ENCODE assay signal across 9 cellular contexts in the genomic region with DNA sequence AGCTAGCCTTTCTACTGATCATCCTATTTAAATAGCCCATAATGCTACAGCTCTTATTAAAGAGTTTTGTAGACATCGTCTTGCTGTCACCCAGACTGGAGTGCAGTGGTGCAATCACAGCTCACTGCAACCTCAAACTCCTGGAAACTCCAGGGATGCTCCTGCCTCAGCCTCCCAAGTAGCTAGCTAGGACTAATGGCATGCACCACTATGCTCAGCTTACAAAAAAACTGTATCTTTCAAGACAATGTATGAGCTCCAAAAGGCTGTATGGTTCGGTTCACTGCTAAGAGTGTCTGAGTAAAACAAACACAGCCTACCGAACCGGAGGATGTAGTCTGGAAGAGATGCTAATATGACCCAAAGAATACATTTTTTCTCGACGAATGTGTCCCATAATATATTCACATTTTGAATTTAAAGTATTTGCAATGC. TPM values are rescaled to one million over a fixed set of nuclear protein-coding genes. Genes with fewer than 3 reads are reported as not detected.
DNase-seq lines count a peak whose midpoint lies in the region; ATAC-seq, FAIRE-seq and TF ChIP-seq lines count a peak whose summit lies in the region.
"Had no signal": no experiment of that assay in that cellular context is flagged by ENCODE, and none has a peak within 500 bp of the region (broad histone marks: within the 10 kb centered on the region; RNA-seq: fewer than 3 reads in every experiment).

No MANE protein-coding gene starts in this region.

- H4K8ac ChIP-seq in mesenchymal stem cell (ENCODE audit: low read length), result no peak overlapping the region

- no peak overlapping the region for H3K14ac ChIP-seq in mesenchymal stem cell (ENCODE audit: low read length in 2 of 2)

- no peak overlapping the region for H2BK12ac ChIP-seq in mesenchymal stem cell (ENCODE audit: low read length in 2 of 2)

- no peak overlapping the region for H2BK15ac ChIP-seq in mesenchymal stem cell (ENCODE audit: low read depth, poor library complexity, severe bottlenecking)

- peak overlapping the region; percentile 98 for H3K27ac Mint-ChIP-seq in CD4-positive, alpha-beta T cell

- TF ChIP-seq RAD21 in GM12878 (IDR thresholded peaks at IDR 0.05; ENCODE audit: insufficient read depth, low read depth, low read length), result no peak

- H3K4me1 ChIP-seq in GM12878 (ENCODE audit: control insufficient read depth, insufficient read depth, low read length) (no peaks in the 10 kb centered on the region; the same call in none of the 2 replicates), mesenchymal stem cell (ENCODE audit: control insufficient read depth, insufficient read depth, low read depth, low read length) (peaks cover 11% of the 10 kb centered on the region)

- no peak overlapping the region for H3K18ac ChIP-seq in mesenchymal stem cell (ENCODE audit: low read depth in 1 of 2, low read length in 2 of 2)

- no TSS peak for BruUV-seq in GM12878 (replicated peaks; lab: Mats Ljungman, UMichigan)

- no peak overlapping the region for H3K23ac ChIP-seq in mesenchymal stem cell (ENCODE audit: low read length in 2 of 2)

- no peaks in the 10 kb centered on the region for H3K27me3 Mint-ChIP-seq in CD4-positive, alpha-beta T cell

- peaks cover 9% of the 10 kb centered on the region for H3K79me1 ChIP-seq in mesenchymal stem cell (replicated peaks; ENCODE audit: low read length, poor library complexity, severe bottlenecking)

- under 1% methylated on average over 6 of the region's 6 CpGs for WGBS in GM12878 (ENCODE audit: insufficient coverage, insufficient replicate concordance, low lambda C conversion rate, missing lambda C conversion rate)
- 59% methylated on average over 1 of the region's 6 CpGs for WGBS in mesenchymal stem cell

- peaks cover 82% of the 10 kb centered on the region for H3K4me1 Mint-ChIP-seq in CD4-positive, alpha-beta T cell (ENCODE audit: low read depth)

- no peak overlapping the region for H2AFZ ChIP-seq in GM12878 (ENCODE audit: control insufficient read depth, low read depth, low read length)
- H2AFZ ChIP-seq in mesenchymal stem cell (ENCODE audit: low read depth, low read length), result no peak overlapping the region

- TF ChIP-seq CTCF in CD4-positive, alpha-beta T cell (IDR thresholded peaks at IDR 0.05), result no peak
- TF ChIP-seq CTCF in GM12878 (IDR thresholded peaks at IDR 0.05 in 2 of 3, conservative IDR thresholded peaks at IDR 0.05 in 1 of 3; ENCODE audit: control insufficient read depth in 2 of 3, extremely low read depth in 1 of 3, insufficient read depth in 1 of 3, low read depth in 3 of 3, low read length in 3 of 3) (no peak), WERI-Rb-1 (IDR thresholded peaks at IDR 0.05; ENCODE audit: low read depth, low read length) (no peak)

- H3K9me3 Mint-ChIP-seq in CD4-positive, alpha-beta T cell, result no peaks in the 10 kb centered on the region

- DNase-seq in CD4-positive, alpha-beta T cell, result no peak
- no peak for DNase-seq in Jurkat, Clone E6-1 (ENCODE audit: low read depth, low spot score)
- no peak for DNase-seq in GM12878 (ENCODE audit: low read depth, low spot score)
- peak; percentile 41 for DNase-seq in mesenchymal stem cell
- no peak for DNase-seq in GM19240 (ENCODE audit: insufficient read length, low spot score)
- no peak for DNase-seq in SHP77 (lab: John Stamatoyannopoulos, UW)
- DNase-seq in WERI-Rb-1, result no peak
- DNase-seq in NCI-H748 treated with DMSO at 0.1 percent for 48 hours (lab: John Stamatoyannopoulos, UW), result no peak
- DNase-seq: KG1 had no signal

- H3K4me2 ChIP-seq in GM12878 (ENCODE audit: control insufficient read depth, insufficient read depth) (peak overlapping the region; percentile 83), mesenchymal stem cell (ENCODE audit: low read length, poor library complexity, severe bottlenecking) (peak overlapping the region; percentile 46)

- no peak for ATAC-seq in CD4-positive, alpha-beta T cell (ENCODE audit: poor library complexity)
- ATAC-seq in GM12878, result no peak

- peak overlapping the region; percentile 27 for H3K27ac ChIP-seq in CD4-positive, alpha-beta T cell (ENCODE audit: low read depth, low read length)
- peak overlapping the region; percentile 91 for H3K27ac ChIP-seq in GM12878 (ENCODE audit: control insufficient read depth, insufficient read depth)
- H3K27ac ChIP-seq in mesenchymal stem cell (ENCODE audit: low read length, poor library complexity, severe bottlenecking), result no peak overlapping the region
- H3K27ac ChIP-seq in WERI-Rb-1, result no peak overlapping the region; the same call in 1 of the 2 replicates

- no peak overlapping the region for H3K4ac ChIP-seq in mesenchymal stem cell (ENCODE audit: low read depth in 1 of 2, low read length in 2 of 2)

- SMC1A ChIA-PET in GM12878 (lab: Charles Lee; ENCODE audit: uncharacterized antibody, unreplicated experiment), result interaction anchor here (0.7 to 7.8 kb wide), 8 partner anchors 9 to 60 kb away, joined by 3 to 74 read pairs (median 4); partner anchors contain the start of gene MED17

- in situ Hi-C loops in GM12878 (cut with MboI), result no loop called here

- TF ChIP-seq POLR2A in GM12878 (IDR thresholded peaks at IDR 0.05; ENCODE audit: low read depth, low read length), result no peak

- peaks cover 97% of the 10 kb centered on the region for H3K79me2 ChIP-seq in GM12878 (ENCODE audit: control insufficient read depth, insufficient read depth, low read length)

- no peak for TF ChIP-seq EP300 in GM12878 (IDR thresholded peaks at IDR 0.05; ENCODE audit: borderline replicate concordance in 1 of 2, control insufficient read depth in 1 of 2, low read depth in 2 of 2, low read length in 2 of 2)

- H3K9ac ChIP-seq in GM12878 (ENCODE audit: control insufficient read depth, insufficient read depth, low read length) (peak overlapping the region; percentile 100), mesenchymal stem cell (ENCODE audit: low read length) (peak overlapping the region; percentile 100)

- peak overlapping the region; percentile 96; the same call in 1 of the 2 replicates for H3K4me3 ChIP-seq in Jurkat, Clone E6-1 (ENCODE audit: low read length)
- H3K4me3 ChIP-seq in GM12878 (peak overlapping the region; percentile 76), mesenchymal stem cell (ENCODE audit: insufficient read depth in 1 of 2, low read depth in 1 of 2, low read length in 2 of 2) (peak overlapping the region in 1 of 2 experiments; percentile 99), WERI-Rb-1 (ENCODE audit: low read depth, low read length) (no peak overlapping the region)

- H4K91ac ChIP-seq in mesenchymal stem cell (ENCODE audit: low read length), result no peak overlapping the region

- H3K36me3 ChIP-seq in GM12878 (ENCODE audit: control insufficient read depth in 2 of 2, insufficient read depth in 2 of 2, low read length in 1 of 2) (peaks cover 7 to 28% of the 10 kb centered on the region in 2 experiments), mesenchymal stem cell (ENCODE audit: control insufficient read depth in 1 of 2, insufficient read depth in 2 of 2, low read depth in 1 of 2, low read length in 2 of 2) (peaks cover 17 to 70% of the 10 kb centered on the region in 2 experiments), WERI-Rb-1 (peaks cover 69% of the 10 kb centered on the region)

- peaks cover 85% of the 10 kb centered on the region for H3K36me3 Mint-ChIP-seq in CD4-positive, alpha-beta T cell (ENCODE audit: low read depth)

- RAD21 ChIA-PET in GM12878 (lab: Charles Lee; ENCODE audit: unreplicated experiment), result interaction anchor here (0.6 to 4.5 kb wide), 6 partner anchors 9 to 206 kb away, joined by 3 to 15 read pairs (median 8); partner anchors contain the start of genes CEP295 and MED17

- POLR2A ChIA-PET in CD4-positive, alpha-beta T cell (lab: Charles Lee), result interaction anchor here (1.0 to 2.1 kb wide), 4 partner anchors 8 to 45 kb away, joined by 3 to 10 read pairs (median 4); partner anchors contain the start of gene MED17
- POLR2A ChIA-PET in GM12878 (lab: Charles Lee), result interaction anchor here (0.6 to 6.4 kb wide), 7 partner anchors 9 to 77 kb away, joined by 3 to 85 read pairs (median 3); partner anchors contain the start of genes CEP295 and MED17

- peak overlapping the region; percentile 89 for H3K4me3 Mint-ChIP-seq in CD4-positive, alpha-beta T cell

- H2BK5ac ChIP-seq in mesenchymal stem cell (ENCODE audit: low read depth, low read length, poor library complexity, severe bottlenecking), result no peak overlapping the region

- no peaks in the 10 kb centered on the region for H3K9me3 ChIP-seq in CD4-positive, alpha-beta T cell (ENCODE audit: control insufficient read depth, low read length)
- H3K9me3 ChIP-seq in GM12878 (replicated peaks; ENCODE audit: control insufficient read depth, insufficient read depth, low read length) (no peaks in the 10 kb centered on the region), mesenchymal stem cell (ENCODE audit: control insufficient read depth, low read length) (no peaks in the 10 kb centered on the region), WERI-Rb-1 (ENCODE audit: severe bottlenecking) (no peaks in the 10 kb centered on the region)

- CTCF ChIA-PET in CD4-positive, alpha-beta T cell (lab: Charles Lee), result no interaction called here
- CTCF ChIA-PET in GM12878 (lab: Yijun Ruan, JAX), result interaction anchor here (0.5 to 4.5 kb wide), 6 partner anchors 9 to 1330 kb away, joined by 3 to 36 read pairs (median 4); partner anchors contain the start of gene MED17

- H2AK5ac ChIP-seq in mesenchymal stem cell (ENCODE audit: low read length, severe bottlenecking), result no peak overlapping the region

- no peak overlapping the region for H2BK120ac ChIP-seq in mesenchymal stem cell (ENCODE audit: low read depth, low read length)

- no peaks in the 10 kb centered on the region for H4K20me1 ChIP-seq in GM12878 (ENCODE audit: control insufficient read depth, insufficient read depth)

- H3K27me3 ChIP-seq in CD4-positive, alpha-beta T cell (ENCODE audit: control insufficient read depth, insufficient read depth, low read length), result no peaks in the 10 kb centered on the region
- H3K27me3 ChIP-seq in GM12878 (replicated peaks in 1 of 2; ENCODE audit: control insufficient read depth in 2 of 2, insufficient read depth in 2 of 2, low read length in 1 of 2) (no peaks in the 10 kb centered on the region), mesenchymal stem cell (ENCODE audit: control insufficient read depth in 1 of 2, insufficient read depth in 1 of 2, low read length in 2 of 2) (no peaks in the 10 kb centered on the region), WERI-Rb-1 (ENCODE audit: insufficient read depth, low read depth, severe bottlenecking) (no peaks in the 10 kb centered on the region)

- no peak for FAIRE-seq in GM12878 (lab: Jason Lieb, UNC)

- intact Hi-C loops in CD4-positive, alpha-beta T cell (cut with DNase I, micrococcal nuclease), result loop anchor here in 1 of 2 experiments (2.0 kb wide), 1 partner anchor 542 kb away; the partner anchor contains the start of gene SLC36A4
- intact Hi-C loops in GM12878 (cut with micrococcal nuclease; ENCODE audit: unreplicated experiment), result no loop called here

RNA-seq across cellular contexts. Expression of gene TAF1D, which starts 2.6 kb away (rescaled TPM):
- 100 to 1,000 TPM; 161 to 173 TPM for total RNA-seq in CD4-positive, alpha-beta T cell
- polyA plus RNA-seq in Jurkat, Clone E6-1 (2012; ENCODE audit: insufficient read depth, insufficient read length), result 184 TPM
- total RNA-seq in GM12878 (2013; cell fraction: nucleolus; rRNA removed), result 793 and 868 TPM in 2 replicates
- total RNA-seq in GM12878 (2014; rRNA removed) (191 and 254 TPM in 2 replicates), GM12878 (2014; rRNA removed; fragmentation: Illumina TruSeq; extraction: Trizol) (301 and 314 TPM in 2 replicates), GM12878 (2021) (180 and 206 TPM in 2 replicates)
- polyA plus RNA-seq in GM12878 (2011; ENCODE audit: low read depth), result 109 TPM
- polyA plus RNA-seq in GM12878 (2011; rRNA removed) (224 and 373 TPM in 2 replicates), GM12878 (2014; fragmentation: Illumina TruSeq; extraction: Trizol) (270 and 380 TPM in 2 replicates), GM12878 (2014; fragmentation: Nextera tagmentation; extraction: Ambion mirVana) (100 to 1,000 TPM; 112 to 181 TPM), GM12878 (2014; rRNA removed) (179 and 220 TPM in 2 replicates), GM12878 (2016; fragmentation: Nextera tagmentation; extraction: Ambion mirVana) (100 to 1,000 TPM; 101 to 110 TPM)
- polyA plus RNA-seq in GM12878 (2011; cell fraction: cytosol; rRNA removed), result 52.9 and 55.8 TPM in 2 replicates
- polyA plus RNA-seq in GM12878 (2011; cell fraction: nucleus; rRNA removed), result 359 and 420 TPM in 2 replicates
- polyA plus RNA-seq in GM12878 (2012), result 132 and 157 TPM in 2 replicates
- 91.2 and 125 TPM in 2 replicates for polyA minus RNA-seq in GM12878 (2011; rRNA and poly(A)+ RNA removed)
- 60.7 and 72.5 TPM in 2 replicates for polyA minus RNA-seq in GM12878 (2011; cell fraction: cytosol; rRNA and poly(A)+ RNA removed)
- polyA minus RNA-seq in GM12878 (2011; cell fraction: nucleus; rRNA and poly(A)+ RNA removed), result 233 and 316 TPM in 2 replicates
- polyA plus RNA-seq in mesenchymal stem cell (2013, experiment 1 of 2), result 117 TPM
- 120 TPM for polyA plus RNA-seq in mesenchymal stem cell (2013, experiment 2 of 2)

RNA-seq across cellular contexts. Expression of gene C11orf54, which starts 2.8 kb away (rescaled TPM):
- total RNA-seq in CD4-positive, alpha-beta T cell, result 1 to 10 TPM; 6.8 to 8.0 TPM
- polyA plus RNA-seq in Jurkat, Clone E6-1 (2012; ENCODE audit: insufficient read depth, insufficient read length), result 20.9 TPM
- 53.1 and 63.8 TPM in 2 replicates for total RNA-seq in GM12878 (2013; cell fraction: nucleolus; rRNA removed)
- total RNA-seq in GM12878 (2014; rRNA removed) (15.1 and 22.1 TPM in 2 replicates), GM12878 (2014; rRNA removed; fragmentation: Illumina TruSeq; extraction: Trizol) (22.5 and 23.6 TPM in 2 replicates), GM12878 (2021) (15.2 and 19.1 TPM in 2 replicates)
- 12.3 TPM for polyA plus RNA-seq in GM12878 (2011; ENCODE audit: low read depth)
- polyA plus RNA-seq in GM12878 (2011; rRNA removed) (32.3 and 58.3 TPM in 2 replicates), GM12878 (2014; fragmentation: Illumina TruSeq; extraction: Trizol) (26.2 and 33.2 TPM in 2 replicates), GM12878 (2014; fragmentation: Nextera tagmentation; extraction: Ambion mirVana) (10 to 100 TPM; 31.3 to 31.5 TPM), GM12878 (2014; rRNA removed) (15.9 and 19.2 TPM in 2 replicates), GM12878 (2016; fragmentation: Nextera tagmentation; extraction: Ambion mirVana) (10 to 100 TPM; 27.4 to 30.4 TPM)
- 10.6 and 15.4 TPM in 2 replicates for polyA plus RNA-seq in GM12878 (2011; cell fraction: cytosol; rRNA removed)
- 11.7 and 12.5 TPM in 2 replicates for polyA plus RNA-seq in GM12878 (2011; cell fraction: nucleus; rRNA removed)
- 14.5 and 18.4 TPM in 2 replicates for polyA plus RNA-seq in GM12878 (2012)
- 16.4 and 109 TPM in 2 replicates for polyA minus RNA-seq in GM12878 (2011; rRNA and poly(A)+ RNA removed)
- 6.9 and 7.2 TPM in 2 replicates for polyA minus RNA-seq in GM12878 (2011; cell fraction: cytosol; rRNA and poly(A)+ RNA removed)
- polyA minus RNA-seq in GM12878 (2011; cell fraction: nucleus; rRNA and poly(A)+ RNA removed), result 6.8 and 10.5 TPM in 2 replicates
- polyA plus RNA-seq in mesenchymal stem cell (2013, experiment 1 of 2), result 8.9 TPM
- 9.0 TPM for polyA plus RNA-seq in mesenchymal stem cell (2013, experiment 2 of 2)

RNA-seq across cellular contexts. Expression of gene MED17, which starts 45.4 kb away (rescaled TPM):
- total RNA-seq in CD4-positive, alpha-beta T cell, result 10 to 100 TPM; 63.1 to 63.6 TPM
- 26.4 TPM for polyA plus RNA-seq in Jurkat, Clone E6-1 (2012; ENCODE audit: insufficient read depth, insufficient read length)
- total RNA-seq in GM12878 (2013; cell fraction: nucleolus; rRNA removed), result 97.7 and 110 TPM in 2 replicates
- total RNA-seq in GM12878 (2014; rRNA removed), result 27.8 and 30.8 TPM in 2 replicates
- 29.2 and 30.8 TPM in 2 replicates for total RNA-seq in GM12878 (2014; rRNA removed; fragmentation: Illumina TruSeq; extraction: Trizol)
- total RNA-seq in GM12878 (2021), result 34.9 and 38.7 TPM in 2 replicates
- polyA plus RNA-seq in GM12878 (2011; ENCODE audit: low read depth), result 6.8 TPM
- polyA plus RNA-seq in GM12878 (2011; rRNA removed), result 23.3 and 28.3 TPM in 2 replicates
- polyA plus RNA-seq in GM12878 (2011; cell fraction: cytosol; rRNA removed), result 10.9 and 13.4 TPM in 2 replicates
- polyA plus RNA-seq in GM12878 (2011; cell fraction: nucleus; rRNA removed), result 28.1 and 30.9 TPM in 2 replicates
- 8.1 and 13.2 TPM in 2 replicates for polyA plus RNA-seq in GM12878 (2012)
- polyA plus RNA-seq in GM12878 (2014; fragmentation: Illumina TruSeq; extraction: Trizol), result 28.8 and 36.1 TPM in 2 replicates
- polyA plus RNA-seq in GM12878 (2014; fragmentation: Nextera tagmentation; extraction: Ambion mirVana), result 10 to 100 TPM in 1 of 2 experiments, 1 to 10 TPM in 1; 7.3 to 12.4 TPM
- 23.2 and 25.9 TPM in 2 replicates for polyA plus RNA-seq in GM12878 (2014; rRNA removed)
- 10 to 100 TPM; 30.0 to 32.1 TPM for polyA plus RNA-seq in GM12878 (2016; fragmentation: Nextera tagmentation; extraction: Ambion mirVana)
- polyA minus RNA-seq in GM12878 (2011; rRNA and poly(A)+ RNA removed), result 20.8 and 33.4 TPM in 2 replicates
- 12.6 and 12.7 TPM in 2 replicates for polyA minus RNA-seq in GM12878 (2011; cell fraction: cytosol; rRNA and poly(A)+ RNA removed)
- 35.5 and 66.6 TPM in 2 replicates for polyA minus RNA-seq in GM12878 (2011; cell fraction: nucleus; rRNA and poly(A)+ RNA removed)
- polyA plus RNA-seq in mesenchymal stem cell (2013, experiment 1 of 2), result 15.4 TPM
- 18.2 TPM for polyA plus RNA-seq in mesenchymal stem cell (2013, experiment 2 of 2)

Comparison
In these comparisons a context has a peak if more than half of its experiments do, and no peak if none do; other contexts are left out.
1. H3K27ac ChIP-seq: peak in CD4-positive, alpha-beta T cell (single experiment) and GM12878 (single experiment); none in mesenchymal stem cell (single experiment) and WERI-Rb-1 (single experiment).